8 cellular contexts compared by ENCODE assay signal in genomic region chr7:139775829-139776266, GRCh38. TPM values are rescaled to one million over a fixed set of nuclear protein-coding genes. Genes with fewer than 3 reads are reported as not detected.
A peak's percentile ranks its signal among the peaks of the same experiment; 100 is the strongest.
DNase-seq lines count a peak whose midpoint lies in the region; ATAC-seq and TF ChIP-seq lines count a peak whose summit lies in the region.

No MANE protein-coding gene starts in this region.

- TF ChIP-seq CTCF in GM13976 (IDR thresholded peaks at IDR 0.05; ENCODE audit: borderline replicate concordance, control extremely low read depth, extremely low read depth, insufficient read depth, missing control alignments) (peak; percentile 56), gastroesophageal sphincter (IDR thresholded peaks at IDR 0.05) (peak; percentile 56 to 77 (median 72)), neutrophil (IDR thresholded peaks at IDR 0.05) (peak; percentile 69), upper lobe of right lung (IDR thresholded peaks at IDR 0.05) (peak; percentile 75)

- H3K36me3 ChIP-seq in gastroesophageal sphincter (peaks cover 0 to 6% of the 10 kb centered on the region in 2 donors), neutrophil (no peaks in the 10 kb centered on the region), upper lobe of right lung (no peaks in the 10 kb centered on the region)

- in situ Hi-C loops in GM13976 (cut with MboI; ENCODE audit: low sequenced_read_pairs, unreplicated experiment) (no loop called here), KBM-7 (cut with MboI; ENCODE audit: low pct_unique_long_range_greater_than_20kb, low sequenced_read_pairs) (no loop called here)

- peak overlapping the region; percentile 98 for H3K4me3 Mint-ChIP-seq in activated naive CD4-positive, alpha-beta T cell treated with anti-CD3 and anti-CD28 coated beads, Interleukin-2, amount 10 ng/mL, durations not matched to agents 7 days and 5 days

- peaks cover 8% of the 10 kb centered on the region for H3K36me3 Mint-ChIP-seq in activated naive CD4-positive, alpha-beta T cell treated with anti-CD3 and anti-CD28 coated beads, Interleukin-2, amount 10 ng/mL, durations not matched to agents 7 days and 5 days

- H3K9me3 Mint-ChIP-seq in activated naive CD4-positive, alpha-beta T cell treated with anti-CD3 and anti-CD28 coated beads, Interleukin-2, amount 10 ng/mL, durations not matched to agents 7 days and 5 days: no peaks in the 10 kb centered on the region

- H3K27ac ChIP-seq in gastroesophageal sphincter (peak overlapping the region; percentile 92 to 98 (median 96)), neutrophil (peak overlapping the region; percentile 95), upper lobe of right lung (peak overlapping the region; percentile 92)

- peaks cover 54% of the 10 kb centered on the region for H3K4me1 Mint-ChIP-seq in activated naive CD4-positive, alpha-beta T cell treated with anti-CD3 and anti-CD28 coated beads, Interleukin-2, amount 10 ng/mL, durations not matched to agents 7 days and 5 days

- DNase-seq in A172 (ENCODE audit: low spot score) (peak; percentile 59), GM13976 (ENCODE audit: low spot score) (peak; percentile 69), KBM-7 (peak; percentile 79), RPMI8226 (peak; percentile 79), upper lobe of right lung (no peak)
- DNase-seq in activated naive CD4-positive, alpha-beta T cell treated with anti-CD3 and anti-CD28 coated beads, Interleukin-2, amount 10 ng/mL, durations not matched to agents 7 days and 5 days: peak; percentile 78

- peak overlapping the region; percentile 95 for H3K27ac Mint-ChIP-seq in activated naive CD4-positive, alpha-beta T cell treated with anti-CD3 and anti-CD28 coated beads, Interleukin-2, amount 10 ng/mL, durations not matched to agents 7 days and 5 days

- H3K9me3 ChIP-seq in gastroesophageal sphincter: no peaks in the 10 kb centered on the region
- H3K9me3 ChIP-seq in neutrophil: no peaks in the 10 kb centered on the region
- H3K9me3 ChIP-seq in upper lobe of right lung: no peaks in the 10 kb centered on the region

- H3K27me3 ChIP-seq in gastroesophageal sphincter (no peaks in the 10 kb centered on the region), neutrophil (peaks cover 17% of the 10 kb centered on the region), upper lobe of right lung (no peaks in the 10 kb centered on the region)

- H3K27me3 Mint-ChIP-seq in activated naive CD4-positive, alpha-beta T cell treated with anti-CD3 and anti-CD28 coated beads, Interleukin-2, amount 10 ng/mL, durations not matched to agents 7 days and 5 days: peaks cover 25% of the 10 kb centered on the region

- H3K4me1 ChIP-seq in gastroesophageal sphincter (peaks cover 0 to 46% (median 12%) of the 10 kb centered on the region in 3 donors), neutrophil (ENCODE audit: control insufficient read depth in 1 of 2, insufficient read depth in 1 of 2, low read depth in 1 of 2, low read length in 1 of 2) (peaks cover 63 to 64% of the 10 kb centered on the region in 2 experiments), upper lobe of right lung (peaks cover 25% of the 10 kb centered on the region)

- WGBS in gastroesophageal sphincter (ENCODE audit: low coverage in 1 of 2), 2 donors: 0% methylated on average over 10 to 11 of the region's 11 CpGs

- intact Hi-C loops in upper lobe of right lung (cut with DNase I): loop anchor here (10.0 kb wide), 1 partner anchor 131 kb away; no protein-coding TSS in a partner anchor

- CTCF ChIA-PET in activated naive CD4-positive, alpha-beta T cell treated with anti-CD3 and anti-CD28 coated beads, Interleukin-2, amount 10 ng/mL, durations not matched to agents 7 days and 5 days (lab: Charles Lee): no interaction called here

- ATAC-seq in gastroesophageal sphincter (peak; percentile 53), upper lobe of right lung (peak; percentile 68)

- H3K4me3 ChIP-seq in gastroesophageal sphincter: peak overlapping the region; percentile 88 to 97
- H3K4me3 ChIP-seq in neutrophil (ENCODE audit: low read depth in 1 of 2, low read length in 1 of 2): peak overlapping the region; percentile 74 to 77
- peak overlapping the region; percentile 79 for H3K4me3 ChIP-seq in upper lobe of right lung

- no peak for TF ChIP-seq POLR2A in gastroesophageal sphincter (IDR thresholded peaks at IDR 0.05)

- TF ChIP-seq EP300 in gastroesophageal sphincter (IDR thresholded peaks at IDR 0.05): no peak

RNA-seq across cellular contexts. Expression of gene HIPK2, which starts 1.9 kb away (rescaled TPM):
- total RNA-seq in A172 (2014; rRNA removed; shearing (Covaris generic)): 3.6 and 4.0 TPM in 2 replicates
- total RNA-seq in gastroesophageal sphincter: 10 to 100 TPM; 17.9 to 35.9 (median 22.4) TPM
- 64.3 TPM for total RNA-seq in upper lobe of right lung

RNA-seq across cellular contexts. Expression of gene TBXAS1, which starts 53.2 kb away (rescaled TPM):
- total RNA-seq in A172 (2014; rRNA removed; shearing (Covaris generic)): 0.26 and 0.83 TPM in 2 replicates
- total RNA-seq in gastroesophageal sphincter (10 to 100 TPM in 2 of 4 donors, 1 to 10 TPM in 2; 6.2 to 23.0 (median 11.8) TPM), upper lobe of right lung (65.4 TPM)
